ENCODE assay signal across 11 cellular contexts in the genomic region with DNA sequence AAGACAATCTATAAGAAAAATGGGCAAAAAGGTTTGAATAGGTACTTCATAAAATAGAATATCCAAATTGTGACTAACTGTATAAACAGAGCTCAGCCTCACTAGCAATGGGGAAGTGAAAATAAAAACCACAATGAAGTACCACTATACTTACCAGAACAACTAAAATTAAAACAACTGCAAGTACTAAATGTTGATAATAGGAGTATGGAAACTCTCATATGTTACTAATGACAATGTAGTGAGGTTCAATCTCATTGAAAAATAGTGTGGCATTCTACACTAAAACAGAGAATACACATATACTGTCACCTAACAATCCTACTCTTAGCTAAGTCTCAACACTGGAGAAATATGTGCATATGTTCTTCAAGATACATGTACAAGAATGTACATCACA.
DNase-seq lines count a peak whose midpoint lies in the region; ATAC-seq lines count a peak whose summit lies in the region.
"Had no signal": no experiment of that assay in that cellular context is flagged by ENCODE, and none has a peak within 500 bp of the region (broad histone marks: within the 10 kb centered on the region; RNA-seq: fewer than 3 reads in every experiment).

No MANE protein-coding gene starts in this region.

- peak; percentile 99 for ATAC-seq in HG02571 (IDR thresholded peaks at IDR 0.05; ENCODE audit: unreplicated experiment)
- ATAC-seq in HG03558 (IDR thresholded peaks at IDR 0.05; ENCODE audit: extremely low read depth, unreplicated experiment) = peak; percentile 98
- ATAC-seq in naive B cell (ENCODE audit: low read depth in 2 of 2) = peak; percentile 96 to 99

- peaks cover 61% of the 10 kb centered on the region for H3K4me1 Mint-ChIP-seq in T-helper 1 cell treated with Interleukin-12 subunit alpha and Interleukin-12 subunit beta and Interleukin-4 antibody, amounts not matched to agents 30 μg/mL and 1 μg/mL, for 36 hours (ENCODE audit: low read depth)
- H3K4me1 Mint-ChIP-seq in naive B cell = peaks cover 16 to 25% (median 24%) of the 10 kb centered on the region in 3 donors
- H3K4me1 Mint-ChIP-seq: nephron had no signal

- no peaks in the 10 kb centered on the region for H3K27me3 Mint-ChIP-seq in T-helper 1 cell treated with Interleukin-12 subunit alpha and Interleukin-12 subunit beta and Interleukin-4 antibody, amounts not matched to agents 30 μg/mL and 1 μg/mL, for 36 hours (ENCODE audit: low read depth)
- no peaks in the 10 kb centered on the region for H3K27me3 Mint-ChIP-seq in naive B cell

- H3K36me3 Mint-ChIP-seq in T-helper 1 cell treated with Interleukin-12 subunit alpha and Interleukin-12 subunit beta and Interleukin-4 antibody, amounts not matched to agents 30 μg/mL and 1 μg/mL, for 36 hours (ENCODE audit: low read depth) = peaks cover 37% of the 10 kb centered on the region
- H3K36me3 Mint-ChIP-seq in naive B cell = peaks cover 0 to 8% of the 10 kb centered on the region in 2 donors

- H3K27ac Mint-ChIP-seq in T-helper 1 cell treated with Interleukin-12 subunit alpha and Interleukin-12 subunit beta and Interleukin-4 antibody, amounts not matched to agents 30 μg/mL and 1 μg/mL, for 36 hours = peak overlapping the region; percentile 53
- H3K27ac Mint-ChIP-seq in naive B cell = no peak overlapping the region
- H3K27ac Mint-ChIP-seq: nephron had no signal

- H3K9me3 Mint-ChIP-seq in T-helper 1 cell treated with Interleukin-12 subunit alpha and Interleukin-12 subunit beta and Interleukin-4 antibody, amounts not matched to agents 30 μg/mL and 1 μg/mL, for 36 hours = peaks cover 26% of the 10 kb centered on the region
- H3K9me3 Mint-ChIP-seq in naive B cell = peaks cover 0 to 7% (median 4%) of the 10 kb centered on the region in 7 donors

- H3K4me3 Mint-ChIP-seq in T-helper 1 cell treated with Interleukin-12 subunit alpha and Interleukin-12 subunit beta and Interleukin-4 antibody, amounts not matched to agents 30 μg/mL and 1 μg/mL, for 36 hours = peak overlapping the region; percentile 35
- H3K4me3 Mint-ChIP-seq in naive B cell = peak overlapping the region in 6 of 8 donors; percentile 4 to 70 (median 16)
- H3K4me3 Mint-ChIP-seq: nephron had no signal

- DNase-seq in T-helper 1 cell (no peak), naive B cell (peak; percentile 34), GF-D8 (lab: John Stamatoyannopoulos, UW) (no peak), hypothalamus (lab: John Stamatoyannopoulos, UW) (no peak)
- no peak for DNase-seq in stimulated activated naive CD4-positive, alpha-beta T cell treated with Interleukin-2 at 50 U/mL for 16 hours (lab: John Stamatoyannopoulos, UW)
- DNase-seq: foreskin fibroblast, NCI-H1105 treated with DMSO at 0.1 percent for 48 hours had no signal
